In the genomic region with DNA sequence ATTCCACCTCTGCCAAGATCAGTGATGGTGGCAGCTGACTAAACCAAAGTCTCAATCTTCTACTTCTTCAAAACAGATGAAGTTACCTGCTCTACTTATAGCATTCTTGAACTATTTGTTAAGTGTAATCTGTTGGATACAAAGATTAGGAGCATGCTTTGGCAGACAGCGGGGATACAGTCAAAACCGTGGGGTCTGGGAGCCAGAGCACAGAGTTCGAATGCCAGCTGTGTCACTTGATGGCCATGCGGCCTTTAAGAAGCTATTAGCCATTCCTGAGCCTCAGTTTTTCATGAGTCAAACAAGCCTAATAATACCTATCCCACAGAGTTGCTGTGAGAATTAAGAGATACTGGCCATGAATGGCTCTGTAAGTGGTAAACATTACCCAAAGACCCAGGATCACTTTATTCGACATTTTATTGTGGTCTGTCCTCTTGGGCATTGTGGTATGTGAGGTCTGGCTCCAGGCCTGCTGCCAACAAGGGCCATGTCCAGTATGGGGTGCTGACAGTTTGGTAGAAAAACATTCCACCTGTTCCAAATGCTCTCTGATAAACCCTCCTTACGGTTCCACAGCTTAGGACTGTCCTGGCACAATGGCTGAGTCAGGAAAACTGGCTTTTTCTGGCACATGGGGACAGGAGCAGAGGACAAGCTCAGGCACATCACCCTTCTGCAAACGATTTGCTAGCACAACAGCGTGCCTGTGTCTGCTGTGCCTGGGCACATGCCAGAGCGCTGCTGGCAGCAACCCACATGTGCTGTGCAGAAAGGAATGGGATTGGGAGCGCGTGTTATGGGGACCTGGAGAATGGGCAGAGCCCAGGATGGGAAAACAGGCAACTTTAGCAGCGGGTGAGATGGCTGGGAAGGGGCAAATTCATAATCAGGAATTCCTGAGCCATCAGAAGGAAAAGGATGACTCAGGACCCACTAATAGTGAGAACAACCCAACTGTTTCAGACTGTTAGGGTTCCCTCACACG, we compare ENCODE assay signal across 10 cellular contexts. TPM values are rescaled to one million over a fixed set of nuclear protein-coding genes. Genes with fewer than 3 reads are reported as not detected.
DNase-seq lines count a peak whose midpoint lies in the region; FAIRE-seq and TF ChIP-seq lines count a peak whose summit lies in the region.
"Had no signal": no experiment of that assay in that cellular context is flagged by ENCODE, and none has a peak within 500 bp of the region (broad histone marks: within the 10 kb centered on the region; RNA-seq: fewer than 3 reads in every experiment).

No MANE protein-coding gene starts in this region.

- peak overlapping the region in 1 of 2 donors; percentile 10 for H3K9ac ChIP-seq in kidney (ENCODE audit: low read length in 2 of 2)

- intact Hi-C loops in lower leg skin (cut with DNase I; ENCODE audit: low total_unique reads), result no loop called here
- intact Hi-C loops in kidney (cut with DNase I), result no loop called here

- POLR2A ChIA-PET in AG04450 (lab: Yijun Ruan, JAX), result interaction anchor here (1.3 kb wide), 1 partner anchor 31 kb away, joined by 3 read pairs; no protein-coding TSS in a partner anchor

- H3K36me3 ChIP-seq in kidney (ENCODE audit: control insufficient read depth in 1 of 2, insufficient read depth in 2 of 2, low read length in 2 of 2), result peaks cover 0 to 6% of the 10 kb centered on the region in 2 donors

- TF ChIP-seq POLR2A in lower leg skin (IDR thresholded peaks at IDR 0.05), result no peak

- CTCF ChIA-PET in AG04450 (lab: Charles Lee), result interaction anchor here (0.6 to 7.1 kb wide), 12 partner anchors 10 to 659 kb away, joined by 3 to 120 read pairs (median 4); a partner anchor contains a TSS

- no peak for FAIRE-seq in kidney (lab: Jason Lieb, UNC)

- H3K4me3 ChIP-seq in AG04450 (ENCODE audit: low read depth, low read length), result no peak overlapping the region
- no peak overlapping the region for H3K4me3 ChIP-seq in lower leg skin (ENCODE audit: low read depth, poor library complexity, severe bottlenecking)
- no peak overlapping the region for H3K4me3 ChIP-seq in kidney (ENCODE audit: low read length in 2 of 2)
- H3K4me3 ChIP-seq: lung had no signal

- H3K27me3 ChIP-seq in AG04450 (ENCODE audit: control insufficient read depth, insufficient read depth, low read length), result no peaks in the 10 kb centered on the region

- no peaks in the 10 kb centered on the region for H3K9me3 ChIP-seq in AG04450 (ENCODE audit: control insufficient read depth, insufficient read depth, low read length)
- no peaks in the 10 kb centered on the region for H3K9me3 ChIP-seq in kidney (ENCODE audit: control insufficient read depth in 1 of 2, low read length in 2 of 2)

- DNase-seq in AG04450 (ENCODE audit: low read depth, low spot score), result no peak
- peak; percentile 99 for DNase-seq in M059J (ENCODE audit: low read depth)
- DNase-seq in cerebellar cortex (ENCODE audit: low spot score), result peak; percentile 70
- DNase-seq in lower leg skin (ENCODE audit: low spot score in 2 of 2), result peak; percentile 83 to 94
- DNase-seq in T-helper 9 cell, result no peak
- DNase-seq in kidney, result no peak
- no peak for DNase-seq in GM13977 (ENCODE audit: low spot score)
- DNase-seq in cortex of kidney (lab: John Stamatoyannopoulos, UW), result no peak

- 44 to 45% methylated on average over 12 to 13 of the region's 13 CpGs for WGBS in lower leg skin, 2 donors

- in situ Hi-C loops in GM13977 (cut with MboI; ENCODE audit: low pct_unique_long_range_greater_than_20kb, low sequenced_read_pairs, unreplicated experiment), result loop anchor here (10.0 kb wide), 1 partner anchor 137 kb away; no protein-coding TSS in a partner anchor

- TF ChIP-seq CTCF in AG04450 (IDR thresholded peaks at IDR 0.05; ENCODE audit: low read depth, low read length) (no peak), lower leg skin (IDR thresholded peaks at IDR 0.05) (no peak), kidney (IDR thresholded peaks at IDR 0.05; ENCODE audit: borderline replicate concordance, extremely low read depth, insufficient read depth) (no peak), GM13977 (IDR thresholded peaks at IDR 0.05; ENCODE audit: extremely low read depth, insufficient read depth, missing control alignments) (no peak)

- peak overlapping the region; percentile 95 for H3K27ac ChIP-seq in AG04450 (ENCODE audit: low read depth, low read length)
- peak overlapping the region in 1 of 2 donors; percentile 47 for H3K27ac ChIP-seq in kidney (ENCODE audit: low read depth in 2 of 2, low read length in 2 of 2)

- H3K4me1 ChIP-seq in kidney (ENCODE audit: control insufficient read depth in 1 of 2, insufficient read depth in 1 of 2, low read depth in 1 of 2, low read length in 2 of 2), result peaks cover 8 to 15% of the 10 kb centered on the region in 2 donors

RNA-seq across cellular contexts. Expression of a gene that starts 15.7 kb away (rescaled TPM):
- polyA plus RNA-seq in AG04450 (2011; rRNA removed) (not detected in 2 replicates), kidney (ENCODE audit: insufficient read depth, low read depth, low replicate concordance) (not detected)
- not detected in 2 replicates for polyA minus RNA-seq in AG04450 (2011; rRNA and poly(A)+ RNA removed)
- total RNA-seq in M059J (2014; rRNA removed; shearing (Covaris generic)), result 0.02 TPM in 1 of 2 replicates, not detected in the other
- total RNA-seq in lower leg skin (10 to 100 TPM; 54.4 to 85.7 (median 68.6) TPM), kidney (not detected)
- total RNA-seq: lung, SK-MEL-5 had no signal
- polyA plus RNA-seq: lung had no signal

RNA-seq across cellular contexts. Expression of a gene that starts 23.4 kb away (rescaled TPM):
- 133 and 157 TPM in 2 replicates for polyA plus RNA-seq in AG04450 (2011; rRNA removed)
- 111 and 146 TPM in 2 replicates for polyA minus RNA-seq in AG04450 (2011; rRNA and poly(A)+ RNA removed)
- 303 and 313 TPM in 2 replicates for total RNA-seq in M059J (2014; rRNA removed; shearing (Covaris generic))
- total RNA-seq in lower leg skin, result 100 to 1,000 TPM; 148 to 240 (median 177) TPM
- total RNA-seq in kidney, result 114 TPM
- polyA plus RNA-seq in kidney (ENCODE audit: insufficient read depth, low read depth, low replicate concordance), result 254 TPM

RNA-seq across cellular contexts. Expression of a gene that starts 30.0 kb away (rescaled TPM):
- polyA plus RNA-seq in AG04450 (2011; rRNA removed) (35.3 and 44.9 TPM in 2 replicates), kidney (ENCODE audit: insufficient read depth, low read depth, low replicate concordance) (248 TPM)
- polyA minus RNA-seq in AG04450 (2011; rRNA and poly(A)+ RNA removed), result 30.3 and 34.6 TPM in 2 replicates
- 10.6 and 19.4 TPM in 2 replicates for total RNA-seq in M059J (2014; rRNA removed; shearing (Covaris generic))
- total RNA-seq in lower leg skin (10 to 100 TPM; 22.7 to 47.6 (median 25.4) TPM), kidney (127 TPM)

Comparison
In these comparisons a context has a peak if more than half of its experiments do, and no peak if none do; other contexts are left out.
1. DNase-seq: peak in M059J (single experiment), cerebellar cortex (single experiment) and lower leg skin (2 of 2); none in AG04450 (single experiment), T-helper 9 cell (single experiment), kidney (single experiment), GM13977 (single experiment) and cortex of kidney (single experiment).
2. RNA of a gene that starts 15.7 kb away (total RNA-seq): 54.4 to 85.7 TPM in lower leg skin; 0.02 TPM in M059J and not detected in kidney (single experiment); every median in the first group is over 10 times any median in the second.